In the genomic region with DNA sequence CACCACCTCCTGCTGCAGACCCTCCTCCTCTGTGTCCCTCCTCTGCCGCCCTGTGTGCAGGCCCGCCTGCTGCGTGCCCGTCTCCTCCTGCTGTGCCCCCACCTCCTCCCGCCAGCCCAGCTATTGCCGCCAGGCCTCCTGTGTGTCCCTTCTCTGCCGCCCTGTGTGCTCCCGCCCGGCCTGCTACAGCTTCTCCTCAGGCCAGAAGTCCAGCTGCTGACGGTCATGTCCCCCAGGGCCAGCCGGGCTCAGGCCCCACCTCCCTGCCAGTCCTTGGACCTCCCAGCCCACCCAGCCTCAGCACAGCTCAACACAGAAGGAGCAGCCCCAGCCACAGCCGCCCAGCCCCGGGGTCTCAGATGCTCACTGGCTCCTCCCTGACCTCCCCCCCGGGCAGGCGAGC, we compare ENCODE assay signal across 16 cellular contexts. TPM values are rescaled to one million over a fixed set of nuclear protein-coding genes. Genes with fewer than 3 reads are reported as not detected.
"Had no signal": no experiment of that assay in that cellular context is flagged by ENCODE, and none has a peak within 500 bp of the region (broad histone marks: within the 10 kb centered on the region; RNA-seq: fewer than 3 reads in every experiment).

No MANE protein-coding gene starts in this region.

RNA-seq across cellular contexts. Expression of a gene that starts 0.9 kb away (rescaled TPM):
- total RNA-seq: activated CD4-positive, alpha-beta memory T cell treated with anti-CD3 and anti-CD28 coated beads, Interleukin-2, amount 10 ng/mL, durations not matched to agents 7 days and 5 days; activated CD4-positive, alpha-beta T cell treated with anti-CD3 and anti-CD28 coated beads, Interleukin-2, amount 10 ng/mL, durations not matched to agents 7 days and 5 days; activated naive CD4-positive, alpha-beta T cell treated with anti-CD3 and anti-CD28 coated beads, Interleukin-2, amount 50 U/mL, for 72 hours; activated naive CD8-positive, alpha-beta T cell treated with anti-CD3 and anti-CD28 coated beads, Interleukin-2, amount 10 ng/mL, durations not matched to agents 7 days and 5 days; activated T-cell treated with anti-CD3 and anti-CD28 coated beads, Interleukin-2, amount 50 U/mL, for 72 hours; ascending aorta; breast epithelium; cardiac muscle cell; cerebellum; dermis blood vessel endothelial cell; esophagus muscularis mucosa; foreskin keratinocyte; gastrocnemius medialis; T-cell; T-helper 2 cell treated with Interferon-gamma antibody and Interleukin-4, amounts not matched to agents 100 ng/mL and 5 ng/mL, for 36 hours; WTC11 had no signal
- polyA plus RNA-seq: cardiac muscle cell, foreskin keratinocyte had no signal

RNA-seq across cellular contexts. Expression of a gene that starts 9.3 kb away (rescaled TPM):
- total RNA-seq: activated CD4-positive, alpha-beta memory T cell treated with anti-CD3 and anti-CD28 coated beads, Interleukin-2, amount 10 ng/mL, durations not matched to agents 7 days and 5 days; activated CD4-positive, alpha-beta T cell treated with anti-CD3 and anti-CD28 coated beads, Interleukin-2, amount 10 ng/mL, durations not matched to agents 7 days and 5 days; activated naive CD4-positive, alpha-beta T cell treated with anti-CD3 and anti-CD28 coated beads, Interleukin-2, amount 50 U/mL, for 72 hours; activated naive CD8-positive, alpha-beta T cell treated with anti-CD3 and anti-CD28 coated beads, Interleukin-2, amount 10 ng/mL, durations not matched to agents 7 days and 5 days; activated T-cell treated with anti-CD3 and anti-CD28 coated beads, Interleukin-2, amount 50 U/mL, for 72 hours; ascending aorta; breast epithelium; cardiac muscle cell; cerebellum; dermis blood vessel endothelial cell; esophagus muscularis mucosa; foreskin keratinocyte; gastrocnemius medialis; T-cell; T-helper 2 cell treated with Interferon-gamma antibody and Interleukin-4, amounts not matched to agents 100 ng/mL and 5 ng/mL, for 36 hours; WTC11 had no signal
- polyA plus RNA-seq: cardiac muscle cell, foreskin keratinocyte had no signal

RNA-seq across cellular contexts. Expression of a gene that starts 16.0 kb away (rescaled TPM):
- total RNA-seq: activated CD4-positive, alpha-beta memory T cell treated with anti-CD3 and anti-CD28 coated beads, Interleukin-2, amount 10 ng/mL, durations not matched to agents 7 days and 5 days; activated CD4-positive, alpha-beta T cell treated with anti-CD3 and anti-CD28 coated beads, Interleukin-2, amount 10 ng/mL, durations not matched to agents 7 days and 5 days; activated naive CD4-positive, alpha-beta T cell treated with anti-CD3 and anti-CD28 coated beads, Interleukin-2, amount 50 U/mL, for 72 hours; activated naive CD8-positive, alpha-beta T cell treated with anti-CD3 and anti-CD28 coated beads, Interleukin-2, amount 10 ng/mL, durations not matched to agents 7 days and 5 days; activated T-cell treated with anti-CD3 and anti-CD28 coated beads, Interleukin-2, amount 50 U/mL, for 72 hours; ascending aorta; breast epithelium; cardiac muscle cell; cerebellum; dermis blood vessel endothelial cell; esophagus muscularis mucosa; foreskin keratinocyte; gastrocnemius medialis; T-cell; T-helper 2 cell treated with Interferon-gamma antibody and Interleukin-4, amounts not matched to agents 100 ng/mL and 5 ng/mL, for 36 hours; WTC11 had no signal
- polyA plus RNA-seq: cardiac muscle cell, foreskin keratinocyte had no signal

RNA-seq across cellular contexts. Expression of a gene that starts 18.4 kb away (rescaled TPM):
- total RNA-seq: activated CD4-positive, alpha-beta memory T cell treated with anti-CD3 and anti-CD28 coated beads, Interleukin-2, amount 10 ng/mL, durations not matched to agents 7 days and 5 days; activated CD4-positive, alpha-beta T cell treated with anti-CD3 and anti-CD28 coated beads, Interleukin-2, amount 10 ng/mL, durations not matched to agents 7 days and 5 days; activated naive CD4-positive, alpha-beta T cell treated with anti-CD3 and anti-CD28 coated beads, Interleukin-2, amount 50 U/mL, for 72 hours; activated naive CD8-positive, alpha-beta T cell treated with anti-CD3 and anti-CD28 coated beads, Interleukin-2, amount 10 ng/mL, durations not matched to agents 7 days and 5 days; activated T-cell treated with anti-CD3 and anti-CD28 coated beads, Interleukin-2, amount 50 U/mL, for 72 hours; ascending aorta; breast epithelium; cardiac muscle cell; cerebellum; dermis blood vessel endothelial cell; esophagus muscularis mucosa; foreskin keratinocyte; gastrocnemius medialis; T-cell; T-helper 2 cell treated with Interferon-gamma antibody and Interleukin-4, amounts not matched to agents 100 ng/mL and 5 ng/mL, for 36 hours; WTC11 had no signal
- polyA plus RNA-seq: cardiac muscle cell, foreskin keratinocyte had no signal

RNA-seq across cellular contexts. Expression of a gene that starts 26.6 kb away (rescaled TPM):
- total RNA-seq: activated CD4-positive, alpha-beta memory T cell treated with anti-CD3 and anti-CD28 coated beads, Interleukin-2, amount 10 ng/mL, durations not matched to agents 7 days and 5 days; activated CD4-positive, alpha-beta T cell treated with anti-CD3 and anti-CD28 coated beads, Interleukin-2, amount 10 ng/mL, durations not matched to agents 7 days and 5 days; activated naive CD4-positive, alpha-beta T cell treated with anti-CD3 and anti-CD28 coated beads, Interleukin-2, amount 50 U/mL, for 72 hours; activated naive CD8-positive, alpha-beta T cell treated with anti-CD3 and anti-CD28 coated beads, Interleukin-2, amount 10 ng/mL, durations not matched to agents 7 days and 5 days; activated T-cell treated with anti-CD3 and anti-CD28 coated beads, Interleukin-2, amount 50 U/mL, for 72 hours; ascending aorta; breast epithelium; cardiac muscle cell; cerebellum; dermis blood vessel endothelial cell; esophagus muscularis mucosa; foreskin keratinocyte; gastrocnemius medialis; T-cell; T-helper 2 cell treated with Interferon-gamma antibody and Interleukin-4, amounts not matched to agents 100 ng/mL and 5 ng/mL, for 36 hours; WTC11 had no signal
- polyA plus RNA-seq: cardiac muscle cell, foreskin keratinocyte had no signal
